In genomic region chr1:42680921-42681683, GRCh38 we compare ENCODE assay signal across 1 cellular context.
TF ChIP-seq lines count a peak whose summit lies in the region.

No MANE protein-coding gene starts in this region.

TF ChIP-seq in HepG2, 621 proteins besides CTCF, POLR2A, EP300 and RAD21 (continued from another document):
- TF ChIP-seq ZUFSP (CRISPR knock-in tag; IDR thresholded peaks at IDR 0.05; ENCODE audit: borderline replicate concordance) (no peak), HNRNPLL (IDR thresholded peaks at IDR 0.05; ENCODE audit: low read depth, low read length, poor library complexity, severe bottlenecking) (no peak), ZNF34 (CRISPR knock-in tag; IDR thresholded peaks at IDR 0.05; ENCODE audit: borderline replicate concordance) (no peak), NFIC (IDR thresholded peaks at IDR 0.05; ENCODE audit: low read length) (no peak), ZNF432 (CRISPR knock-in tag; IDR thresholded peaks at IDR 0.05; ENCODE audit: borderline replicate concordance) (no peak), ZNF607 (CRISPR knock-in tag; IDR thresholded peaks at IDR 0.05; ENCODE audit: borderline replicate concordance) (no peak), ZBTB20 (CRISPR knock-in tag; IDR thresholded peaks at IDR 0.05; ENCODE audit: borderline replicate concordance, low read depth) (no peak), ZSCAN25 (CRISPR knock-in tag; IDR thresholded peaks at IDR 0.05) (no peak), ZNF362 (CRISPR knock-in tag; IDR thresholded peaks at IDR 0.05; ENCODE audit: borderline replicate concordance) (no peak), ZNF558 (CRISPR knock-in tag; IDR thresholded peaks at IDR 0.05; ENCODE audit: borderline replicate concordance) (0 out of 2 replicates have a peak, but pooled peaks have one; percentile 57), POLR2G (IDR thresholded peaks at IDR 0.05; ENCODE audit: low read depth, low read length) (no peak), ZBTB39 (CRISPR knock-in tag; IDR thresholded peaks at IDR 0.05) (no peak), HNRNPH1 (optimal IDR thresholded peaks at IDR 0.05; ENCODE audit: low read depth, low read length) (no peak), TERF1 (CRISPR knock-in tag; IDR thresholded peaks at IDR 0.05) (no peak), E2F5 (CRISPR knock-in tag; conservative IDR thresholded peaks at IDR 0.05) (no peak)
